ENCODE assay signal across 8 cellular contexts in the genomic region with DNA sequence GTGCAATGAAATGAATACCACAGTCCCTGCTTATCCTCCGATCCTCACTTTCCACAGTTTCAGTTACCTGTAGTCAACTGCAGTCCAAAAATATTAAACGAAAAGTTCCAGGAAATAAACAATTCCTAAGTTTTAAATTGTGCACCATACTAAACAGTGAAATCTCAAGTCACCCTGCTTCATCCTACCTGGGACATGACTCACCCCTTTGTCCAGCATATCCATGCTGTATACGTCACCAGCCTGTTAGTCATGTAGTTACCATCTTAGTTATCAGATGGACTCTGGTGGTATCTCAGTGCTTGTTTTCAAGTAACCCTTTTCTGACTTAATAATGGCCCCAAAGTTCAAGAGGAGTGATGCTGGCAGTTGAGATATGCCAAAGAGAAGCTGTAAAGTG. TPM values are rescaled to one million over a fixed set of nuclear protein-coding genes. Genes with fewer than 3 reads are reported as not detected.
DNase-seq lines count a peak whose midpoint lies in the region; ATAC-seq, FAIRE-seq and TF ChIP-seq lines count a peak whose summit lies in the region.
"Not testable (repeated sequence)": the region's sequence is repeated elsewhere in the genome, so short reads cannot be mapped to it uniquely, and the experiment has no call there.

No MANE protein-coding gene starts in this region.

- CTCF ChIA-PET in RWPE1 (lab: Yijun Ruan, JAX); K562 (lab: Yijun Ruan, JAX; ENCODE audit: low intra/inter-chr PET ratio): not testable (repeated sequence)

- not testable (repeated sequence) for H3K27me3 ChIP-seq in K562 (ENCODE audit: control insufficient read depth in 2 of 2, insufficient read depth in 2 of 2, low read length in 2 of 2); hepatocyte; small intestine (ENCODE audit: control insufficient read depth in 2 of 2, insufficient read depth in 2 of 2, low read length in 2 of 2)

- not testable (repeated sequence) for TF ChIP-seq POLR2A in K562 (conservative IDR thresholded peaks at IDR 0.05)

- H3K9me3 ChIP-seq in K562 (replicated peaks; ENCODE audit: control insufficient read depth, insufficient read depth, low read depth, low read length); hepatocyte (ENCODE audit: low read depth); small intestine (ENCODE audit: control insufficient read depth, low read depth): not testable (repeated sequence)

- H3K36me3 ChIP-seq in K562 (ENCODE audit: control insufficient read depth, insufficient read depth, low read length); hepatocyte (replicated peaks; ENCODE audit: insufficient read depth, low read depth); small intestine (ENCODE audit: control insufficient read depth in 2 of 2, insufficient read depth in 2 of 2, low read length in 2 of 2): not testable (repeated sequence)

- ATAC-seq in K562 = peak; percentile 77

- not testable (repeated sequence) for TF ChIP-seq CTCF in RWPE1 (conservative IDR thresholded peaks at IDR 0.05; ENCODE audit: low read depth); K562 (IDR thresholded peaks at IDR 0.05 in 2 of 3, conservative IDR thresholded peaks at IDR 0.05 in 1 of 3; ENCODE audit: insufficient read depth in 2 of 3, low read depth in 1 of 3, low read length in 3 of 3); hepatocyte (IDR thresholded peaks at IDR 0.05; ENCODE audit: poor library complexity)

- DNase-seq in ACHN (peak; percentile 31), H4 (ENCODE audit: low spot score) (peak; percentile 31), LHCN-M2 (ENCODE audit: low read depth) (peak; percentile 7), RWPE1 (ENCODE audit: low spot score) (peak; percentile 0), K562 (ENCODE audit: extremely low read depth in 1 of 4, low spot score in 3 of 4) (peak in 1 of 4 experiments; percentile 44), epithelial cell of prostate (ENCODE audit: low read depth, low spot score) (peak; percentile 14), hepatocyte (ENCODE audit: low spot score) (peak; percentile 24), small intestine (peak; percentile 69)

- not testable (repeated sequence) for H4K20me1 ChIP-seq in K562 (replicated peaks; ENCODE audit: control insufficient read depth, insufficient read depth, low read length); hepatocyte (ENCODE audit: insufficient read depth, poor library complexity, severe bottlenecking)

- H3K4me3 ChIP-seq in K562; hepatocyte; small intestine (ENCODE audit: low read depth in 1 of 2, low read length in 2 of 2): not testable (repeated sequence)

- FAIRE-seq in K562 (lab: Jason Lieb, UNC); small intestine (lab: Jason Lieb, UNC): not testable (repeated sequence)

- H3K9me2 ChIP-seq in hepatocyte (replicated peaks; ENCODE audit: insufficient read depth) = not testable (repeated sequence)

- intact Hi-C loops in K562 (cut with micrococcal nuclease) = not testable (repeated sequence)

- H3K9ac ChIP-seq in K562 (ENCODE audit: insufficient read depth in 1 of 2, low read depth in 2 of 2, low read length in 2 of 2) = not testable (repeated sequence)

- TF ChIP-seq EP300 in K562 (IDR thresholded peaks at IDR 0.05; ENCODE audit: low read length) = not testable (repeated sequence)

- POLR2A ChIA-PET in RWPE1 (lab: Yijun Ruan, JAX; ENCODE audit: low non-redundant PET); K562 (lab: Yijun Ruan, JAX): not testable (repeated sequence)

- BruUV-seq in K562 (replicated peaks; lab: Mats Ljungman, UMichigan) = not testable (repeated sequence)

- in situ Hi-C loops in ACHN (cut with HindIII; ENCODE audit: low pct_ligation_motif_present, low pct_unique_long_range_greater_than_20kb, low sequenced_read_pairs); K562 (cut with MboI): not testable (repeated sequence)

- TF ChIP-seq RAD21 in K562 (CRISPR knock-in tag; conservative IDR thresholded peaks at IDR 0.05 in 1 of 2, IDR thresholded peaks at IDR 0.05 in 1 of 2) = not testable (repeated sequence)

- H3K4me2 ChIP-seq in K562 (ENCODE audit: insufficient read depth, low read length); hepatocyte: not testable (repeated sequence)

- not testable (repeated sequence) for H3K9me1 ChIP-seq in K562 (ENCODE audit: control insufficient read depth, insufficient read depth, low read length)

- not testable (repeated sequence) for H3K27ac ChIP-seq in RWPE1; K562 (ENCODE audit: extremely low read depth, low read depth, low read length); epithelial cell of prostate; small intestine (ENCODE audit: low read depth in 1 of 2, low read length in 1 of 2)
- H3K27ac ChIP-seq in hepatocyte = peak overlapping the region; percentile 8

- H3K79me2 ChIP-seq in K562 (ENCODE audit: control insufficient read depth, insufficient read depth, low read length); hepatocyte: not testable (repeated sequence)

- not testable (repeated sequence) for H3K4me1 ChIP-seq in K562 (replicated peaks in 1 of 2; ENCODE audit: control insufficient read depth in 2 of 2, insufficient read depth in 2 of 2, low read length in 2 of 2); hepatocyte (ENCODE audit: insufficient read depth); small intestine (ENCODE audit: control insufficient read depth in 2 of 2, insufficient read depth in 1 of 2, low read depth in 1 of 2, low read length in 1 of 2)

- H2AFZ ChIP-seq in K562 (ENCODE audit: low read depth, low read length) = 0 out of 2 replicates have a peak overlapping the region, but pooled peaks have one; percentile 19
- H2AFZ ChIP-seq in hepatocyte = not testable (repeated sequence)

- 20% methylated on average over 3 of the region's 3 CpGs for WGBS in K562 (ENCODE audit: insufficient coverage, low coverage, missing lambda C conversion rate)
- 76% methylated on average over 3 of the region's 3 CpGs for WGBS in hepatocyte (ENCODE audit: low lambda C conversion rate, missing lambda C conversion rate)
- WGBS in small intestine, 3 donors = 46 to 72% (median 57%) methylated on average over 3 of the region's 3 CpGs

TF ChIP-seq in K562, 482 proteins besides CTCF, POLR2A, EP300 and RAD21 (continues in another document):
- TF ChIP-seq CREM (IDR thresholded peaks at IDR 0.05; ENCODE audit: low read depth) = peak; percentile 62
- TF ChIP-seq JUND (IDR thresholded peaks at IDR 0.05; ENCODE audit: borderline replicate concordance, low read depth, low read length) = peak; percentile 72; the same call in 1 of the 2 replicates
- TF ChIP-seq JUND (tag; IDR thresholded peaks at IDR 0.05; ENCODE audit: borderline replicate concordance, low read depth, low read length) = peak; percentile 64; the same call in 1 of the 3 replicates
- TF ChIP-seq HMBOX1 (IDR thresholded peaks at IDR 0.05) = peak; percentile 62; the same call in 1 of the 2 replicates
- 0 out of 2 replicates have a peak, but pooled peaks have one; percentile 9 for TF ChIP-seq ARID1B (IDR thresholded peaks at IDR 0.05)
- TF ChIP-seq, protein P1, sequence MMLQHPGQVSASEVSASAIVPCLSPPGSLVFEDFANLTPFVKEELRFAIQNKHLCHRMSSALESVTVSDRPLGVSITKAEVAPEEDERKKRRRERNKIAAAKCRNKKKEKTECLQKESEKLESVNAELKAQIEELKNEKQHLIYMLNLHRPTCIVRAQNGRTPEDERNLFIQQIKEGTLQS (IDR thresholded peaks at IDR 0.05) = peak; percentile 76
- TF ChIP-seq, protein P1 (CRISPR knock-in tag; conservative IDR thresholded peaks at IDR 0.05) = not testable (repeated sequence)

RNA-seq across cellular contexts. Expression of gene NAPEPLD, which starts 50.3 kb away (rescaled TPM):
- total RNA-seq in H4 (2014; rRNA removed; shearing (Covaris generic)) = 3.6 and 5.0 TPM in 2 replicates
- total RNA-seq in LHCN-M2 (2014; rRNA removed) (4.5 and 7.0 TPM in 2 replicates), K562 (2014; rRNA removed) (3.2 and 3.7 TPM in 2 replicates), K562 (2014; rRNA removed; fragmentation: Illumina TruSeq; extraction: Trizol) (7.5 and 8.5 TPM in 2 replicates), K562 (2015; rRNA removed; fragmentation: Illumina TruSeq; extraction: Trizol) (6.4 and 7.6 TPM in 2 replicates), K562 (2021) (7.7 and 8.4 TPM in 2 replicates), hepatocyte (11.0 and 17.3 TPM in 2 replicates)
- polyA plus RNA-seq in LHCN-M2 (2012) = 3.4 TPM
- total RNA-seq in K562 (2011; cell fraction: chromatin; rRNA removed; ENCODE audit: low replicate concordance) = 24.9 and 78.6 TPM in 2 replicates
- 16.2 and 17.8 TPM in 2 replicates for total RNA-seq in K562 (2011; cell fraction: nucleolus; rRNA removed)
- total RNA-seq in K562 (2011; cell fraction: nucleoplasm; rRNA removed) = 32.8 and 53.8 TPM in 2 replicates
- polyA plus RNA-seq in K562 (2011; rRNA removed) (9.9 and 11.0 TPM in 2 replicates), K562 (2014; fragmentation: Illumina TruSeq; extraction: Trizol) (5.9 and 7.1 TPM in 2 replicates), K562 (2014; fragmentation: Nextera tagmentation; extraction: Ambion mirVana) (1 to 10 TPM; 5.7 to 7.7 TPM), K562 (2014; rRNA removed) (5.6 and 6.9 TPM in 2 replicates), hepatocyte (12.0 and 12.9 TPM in 2 replicates), small intestine (10 to 100 TPM in 2 of 3 donors, 1 to 10 TPM in 1; 8.9 to 23.5 (median 12.7) TPM)
- 2.3 and 4.9 TPM in 2 replicates for polyA plus RNA-seq in K562 (2011; cell fraction: cytosol; rRNA removed)
- polyA plus RNA-seq in K562 (2011; cell fraction: nucleus; rRNA removed) = 22.0 and 24.8 TPM in 2 replicates
- polyA plus RNA-seq in K562 (2012) = 5.8 and 7.7 TPM in 2 replicates
- 12.4 and 15.3 TPM in 2 replicates for polyA minus RNA-seq in K562 (2011; rRNA and poly(A)+ RNA removed)
- polyA minus RNA-seq in K562 (2011; cell fraction: cytosol; rRNA and poly(A)+ RNA removed) = 2.4 and 5.5 TPM in 2 replicates
- polyA minus RNA-seq in K562 (2011; cell fraction: nucleus; rRNA and poly(A)+ RNA removed) = 12.9 and 16.0 TPM in 2 replicates
